Comparison of ENCODE assay signal across 13 cellular contexts in the genomic region with DNA sequence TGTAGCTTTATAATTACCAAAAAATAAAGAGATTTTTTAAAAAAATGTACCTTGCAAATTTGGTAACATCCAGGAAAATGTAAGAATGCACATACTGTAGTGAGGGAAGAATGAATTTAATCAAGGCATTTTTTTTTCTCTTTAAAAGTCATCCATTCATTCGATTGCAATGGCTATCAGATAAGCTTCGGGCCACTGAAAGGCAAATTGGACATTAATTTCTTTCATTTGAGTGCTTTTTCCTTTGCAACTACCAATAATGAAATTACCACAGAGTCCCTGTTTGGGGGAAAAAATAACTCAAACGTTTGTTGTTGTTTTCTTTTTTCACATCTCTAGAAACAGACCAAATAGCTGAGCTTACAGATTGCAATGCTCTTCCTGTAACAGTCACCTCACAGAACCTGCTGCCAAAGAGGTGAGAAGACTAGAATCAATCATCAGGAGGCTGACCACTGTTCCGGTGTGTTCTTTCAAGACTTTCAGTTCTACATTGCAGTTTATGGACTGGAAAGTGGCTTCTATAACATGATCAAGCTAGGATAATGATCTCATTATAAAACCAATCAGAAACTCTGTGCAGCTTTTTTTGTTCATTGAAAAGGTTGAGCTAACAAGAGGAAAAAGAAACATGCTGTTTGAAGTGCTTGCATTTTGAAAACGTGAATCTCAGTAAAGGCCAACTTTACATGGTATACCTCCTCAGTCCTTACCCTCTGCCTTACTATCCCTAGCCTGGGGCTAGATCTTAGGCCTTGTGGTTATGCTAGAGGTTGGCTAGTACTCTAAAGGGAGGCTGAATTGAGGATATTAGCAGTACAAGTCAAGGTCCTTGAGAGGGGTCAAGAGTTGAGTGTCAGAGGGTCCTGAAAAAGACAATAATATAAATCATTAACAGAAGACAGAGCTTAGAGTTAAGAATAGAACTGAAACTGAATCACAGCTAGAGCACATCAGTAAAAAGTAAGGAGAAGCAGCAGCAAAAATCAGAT.
A peak's percentile ranks its signal among the peaks of the same experiment; 100 is the strongest.
DNase-seq lines count a peak whose midpoint lies in the region; ATAC-seq and TF ChIP-seq lines count a peak whose summit lies in the region.
"Had no signal": no experiment of that assay in that cellular context is flagged by ENCODE, and none has a peak within 500 bp of the region (broad histone marks: within the 10 kb centered on the region; RNA-seq: fewer than 3 reads in every experiment).

No MANE protein-coding gene starts in this region.

- POLR2A ChIA-PET in GM10248 (lab: Yijun Ruan, JAX), result no interaction called here

- CTCF ChIA-PET in GM10248 (lab: Yijun Ruan, JAX), result interaction anchor here (0.7 to 2.2 kb wide), 4 partner anchors 8 to 110 kb away, joined by 3 to 4 read pairs (median 4); no protein-coding TSS in a partner anchor

- no peak for TF ChIP-seq CTCF in GM10248 (IDR thresholded peaks at IDR 0.05; ENCODE audit: control extremely low read depth, extremely low read depth, low read depth, missing control alignments)

- ATAC-seq in GM19372 (IDR thresholded peaks at IDR 0.05; ENCODE audit: low read depth, unreplicated experiment), result peak; percentile 88
- ATAC-seq in HG02763 (IDR thresholded peaks at IDR 0.05; ENCODE audit: unreplicated experiment), result peak; percentile 89
- peak; percentile 82 for ATAC-seq in HG03457 (IDR thresholded peaks at IDR 0.05; ENCODE audit: unreplicated experiment)
- ATAC-seq: HepG2 had no signal

- DNase-seq in GM10248 (ENCODE audit: extremely low spot score), result peak; percentile 33
- no peak for DNase-seq in AG08395 (ENCODE audit: low spot score)
- DNase-seq in NCI-H226, result no peak
- no peak for DNase-seq in NCI-H1694 treated with DMSO at 0.1 percent for 48 hours (lab: John Stamatoyannopoulos, UW)
- DNase-seq in NCI-H187 (lab: John Stamatoyannopoulos, UW), result no peak
- DNase-seq: 8988T; activated T-cell treated with anti-CD3 and anti-CD28 coated beads, Interleukin-2, amount 50 U/mL, for 1 hour; NCI-H187 treated with DMSO at 0.1 percent for 48 hours; PC-9 had no signal
